ENCODE assay signal across 9 cellular contexts in genomic region chr3:148950806-148951205, GRCh38. TPM values are rescaled to one million over a fixed set of nuclear protein-coding genes. Genes with fewer than 3 reads are reported as not detected.
DNase-seq lines count a peak whose midpoint lies in the region; ATAC-seq, FAIRE-seq and TF ChIP-seq lines count a peak whose summit lies in the region.
"Had no signal": no experiment of that assay in that cellular context is flagged by ENCODE, and none has a peak within 500 bp of the region (broad histone marks: within the 10 kb centered on the region; RNA-seq: fewer than 3 reads in every experiment).

No MANE protein-coding gene starts in this region.

- no peak overlapping the region for H3K4ac ChIP-seq in H1 (replicated peaks; ENCODE audit: insufficient read length, low read depth, low read length)

- no peaks in the 10 kb centered on the region for H3F3A ChIP-seq in SK-N-SH (replicated peaks; ENCODE audit: insufficient read depth)

- DNase-seq in SK-N-SH = no peak
- peak; percentile 70 for DNase-seq in Karpas-422
- no peak for DNase-seq in H1 (ENCODE audit: low read depth in 1 of 2, low spot score in 2 of 2)
- DNase-seq in transverse colon = no peak
- DNase-seq in GM12892 (ENCODE audit: insufficient read length) = no peak
- DNase-seq in gastrocnemius medialis = no peak
- no peak for DNase-seq in NCI-H1105 (lab: John Stamatoyannopoulos, UW)

- H3K27me3 ChIP-seq in SK-N-SH (ENCODE audit: insufficient read depth) (no peaks in the 10 kb centered on the region), Karpas-422 (ENCODE audit: low read length) (no peaks in the 10 kb centered on the region), H1 (replicated peaks in 1 of 4; ENCODE audit: control insufficient read depth in 3 of 4, extremely low read depth in 1 of 4, insufficient read depth in 3 of 4, low read length in 3 of 4) (no peaks in the 10 kb centered on the region), transverse colon (no peaks in the 10 kb centered on the region), gastrocnemius medialis (no peaks in the 10 kb centered on the region)

- H2BK20ac ChIP-seq in H1 (ENCODE audit: low read length) = no peak overlapping the region

- TF ChIP-seq CTCF in SK-N-SH (IDR thresholded peaks at IDR 0.05) = peak; percentile 18; the same call in 1 of the 2 replicates
- peak in 2 of 3 experiments; percentile 49 to 66; a peak in 3 of 4 replicates for TF ChIP-seq CTCF in H1 (IDR thresholded peaks at IDR 0.05; ENCODE audit: control extremely low read depth in 1 of 3, insufficient read depth in 1 of 3, low read depth in 1 of 3, low read length in 3 of 3)
- peak in 2 of 5 experiments; percentile 7 to 9 for TF ChIP-seq CTCF in transverse colon (IDR thresholded peaks at IDR 0.05)
- no peak for TF ChIP-seq CTCF in gastrocnemius medialis (IDR thresholded peaks at IDR 0.05 in 4 of 5, conservative IDR thresholded peaks at IDR 0.05 in 1 of 5)

- no peak overlapping the region for H2BK12ac ChIP-seq in H1 (ENCODE audit: low read depth, low read length)

- H3K36me3 ChIP-seq in SK-N-SH (replicated peaks in 1 of 2; ENCODE audit: control insufficient read depth in 1 of 2, insufficient read depth in 2 of 2, low read length in 1 of 2) (no peaks in the 10 kb centered on the region), Karpas-422 (ENCODE audit: insufficient read depth, low read length) (no peaks in the 10 kb centered on the region), H1 (ENCODE audit: control insufficient read depth in 2 of 4, insufficient read depth in 4 of 4, low read length in 3 of 4) (no peaks in the 10 kb centered on the region), transverse colon (no peaks in the 10 kb centered on the region), gastrocnemius medialis (no peaks in the 10 kb centered on the region)
- H3K36me3 ChIP-seq: HAP-1 had no signal

- no peak overlapping the region for H3K27ac ChIP-seq in SK-N-SH (ENCODE audit: low read depth in 2 of 2, low read length in 1 of 2)
- H3K27ac ChIP-seq in Karpas-422 (ENCODE audit: low read length) = no peak overlapping the region
- no peak overlapping the region for H3K27ac ChIP-seq in H1 (ENCODE audit: low read depth, low read length)
- H3K27ac ChIP-seq in transverse colon = peak overlapping the region; percentile 68 to 80 (median 72)
- no peak overlapping the region for H3K27ac ChIP-seq in gastrocnemius medialis

- FAIRE-seq in H1 (lab: Jason Lieb, UNC) (peak; percentile 86), GM12892 (lab: Jason Lieb, UNC) (no peak)

- intact Hi-C loops in transverse colon (cut with DNase I; ENCODE audit: low total_unique reads) (no loop called here), gastrocnemius medialis (cut with DNase I; ENCODE audit: low total_unique reads) (loop anchor here (10.0 kb wide), 2 partner anchors 134 to 524 kb away; partner anchors contain the start of genes HLTF and TM4SF4)

- no peak overlapping the region for H4K5ac ChIP-seq in H1 (ENCODE audit: insufficient read length, low read depth, low read length)

- in situ Hi-C loops in transverse colon (cut with MboI; ENCODE audit: low pct_ligation_motif_present in 1 of 4, low pct_unique_long_range_greater_than_20kb in 1 of 4, low sequenced_read_pairs in 3 of 4) = loop anchor here in 3 of 4 donors (5.0 to 25.0 kb wide), 5 partner anchors 161 to 536 kb away; no protein-coding TSS in a partner anchor
- in situ Hi-C loops in gastrocnemius medialis (cut with MboI; ENCODE audit: low sequenced_read_pairs in 4 of 4) = loop anchor here (5.0 to 25.0 kb wide), 7 partner anchors 74 to 536 kb away; partner anchors contain the start of gene HPS3 (in 2 of the 4)

- H2AFZ ChIP-seq in SK-N-SH (ENCODE audit: low read depth) (no peak overlapping the region), Karpas-422 (ENCODE audit: low read length) (no peak overlapping the region), H1 (ENCODE audit: low read length) (no peak overlapping the region)

- H3K23me2 ChIP-seq in H1 (ENCODE audit: low read depth, low read length) = no peaks in the 10 kb centered on the region

- TF ChIP-seq RAD21 in SK-N-SH (IDR thresholded peaks at IDR 0.05; ENCODE audit: low read length) (no peak), H1 (IDR thresholded peaks at IDR 0.05 in 1 of 2, conservative IDR thresholded peaks at IDR 0.05 in 1 of 2; ENCODE audit: low read depth in 2 of 2, low read length in 2 of 2) (peak; percentile 29 to 51; a peak in 3 of 4 replicates)

- POLR2A ChIA-PET in SK-N-SH (lab: Yijun Ruan, JAX) = no interaction called here
- POLR2A ChIA-PET in H1 (lab: Charles Lee; ENCODE audit: partially characterized antibody) = no interaction called here

- no peak overlapping the region for H2BK15ac ChIP-seq in H1 (ENCODE audit: low read length)

- no peak for TF ChIP-seq POLR2A in H1 (IDR thresholded peaks at IDR 0.05; ENCODE audit: control extremely low read depth in 1 of 2, low read depth in 2 of 2, low read length in 2 of 2)
- TF ChIP-seq POLR2A in transverse colon (IDR thresholded peaks at IDR 0.05) = no peak
- no peak for TF ChIP-seq POLR2A in GM12892 (IDR thresholded peaks at IDR 0.05; ENCODE audit: low read depth, low read length)
- TF ChIP-seq POLR2A in gastrocnemius medialis (IDR thresholded peaks at IDR 0.05) = no peak

- WGBS in SK-N-SH (ENCODE audit: low lambda C conversion rate) = 71% methylated on average over 1 of the region's 1 CpG
- 75% methylated on average over 1 of the region's 1 CpG; no CpG with 5 or more reads in 1 of the 2 experiments for WGBS in H1 (ENCODE audit: extremely low coverage in 1 of 2, insufficient coverage in 1 of 2, insufficient read length in 1 of 2, insufficient replicate concordance in 2 of 2, low coverage in 1 of 2, low lambda C conversion rate in 2 of 2, missing lambda C conversion rate in 1 of 2), 2 experiments
- 67 to 73% methylated on average over 1 of the region's 1 CpG for WGBS in transverse colon (ENCODE audit: low coverage in 1 of 2), 2 donors

- H4K91ac ChIP-seq in H1 (replicated peaks; ENCODE audit: insufficient read length, low read length) = no peak overlapping the region

- H3K79me1 ChIP-seq in H1 (ENCODE audit: low read depth, low read length) = no peaks in the 10 kb centered on the region

- CTCF ChIA-PET in SK-N-SH (lab: Yijun Ruan, JAX) (interaction anchor here (0.7 to 4.0 kb wide), 5 partner anchors 41 to 570 kb away, joined by 3 to 13 read pairs (median 7); partner anchors contain the start of gene HPS3), H1 (lab: Charles Lee; ENCODE audit: partially characterized antibody) (interaction anchor here (0.6 to 12.0 kb wide), 37 partner anchors 9 to 538 kb away, joined by 3 to 189 read pairs (median 3); partner anchors contain the start of genes CPA3 and HPS3)

- no peak overlapping the region for H3K18ac ChIP-seq in H1 (ENCODE audit: extremely low read depth, low read length)

- no peak overlapping the region for H3K14ac ChIP-seq in H1 (ENCODE audit: insufficient read length)

- H3K4me1 ChIP-seq in SK-N-SH (ENCODE audit: control insufficient read depth in 1 of 2, insufficient read depth in 2 of 2, low read depth in 1 of 2, low read length in 1 of 2) (peaks cover 0 to 3% of the 10 kb centered on the region in 2 experiments; a peak in 1 of 4 replicates), Karpas-422 (ENCODE audit: low read length) (no peaks in the 10 kb centered on the region), H1 (replicated peaks in 1 of 4; ENCODE audit: control insufficient read depth in 3 of 4, insufficient read depth in 4 of 4, low read length in 3 of 4) (peaks cover 0 to 2% (median 2%) of the 10 kb centered on the region in 4 experiments; a peak in 4 of 7 replicates), transverse colon (peaks cover 3 to 16% (median 6%) of the 10 kb centered on the region in 4 donors), gastrocnemius medialis (peaks cover 8% of the 10 kb centered on the region in 2 donors)

- H4K20me1 ChIP-seq in SK-N-SH (ENCODE audit: insufficient read depth) (no peaks in the 10 kb centered on the region), Karpas-422 (ENCODE audit: insufficient read depth, low read depth, low read length) (no peaks in the 10 kb centered on the region), H1 (replicated peaks in 1 of 2; ENCODE audit: control insufficient read depth in 1 of 2, insufficient read depth in 2 of 2, low read length in 2 of 2) (no peaks in the 10 kb centered on the region)

- H2BK120ac ChIP-seq in H1 (replicated peaks; ENCODE audit: low read depth, low read length) = no peak overlapping the region

- H2AK5ac ChIP-seq in H1 (ENCODE audit: low read depth, low read length) = no peak overlapping the region

- H3K9me3 ChIP-seq in SK-N-SH (no peaks in the 10 kb centered on the region), Karpas-422 (ENCODE audit: low read length) (no peaks in the 10 kb centered on the region), H1 (ENCODE audit: insufficient read depth in 2 of 2, low read depth in 1 of 2, low read length in 1 of 2) (no peaks in the 10 kb centered on the region), transverse colon (no peaks in the 10 kb centered on the region), gastrocnemius medialis (no peaks in the 10 kb centered on the region)
- H3K9me3 ChIP-seq: HAP-1 had no signal

- ATAC-seq in SK-N-SH treated with all-trans-retinoic acid at 6 μM for 48 hours = no peak
- no peak for ATAC-seq in gastrocnemius medialis

- no peak overlapping the region for H3K23ac ChIP-seq in H1 (ENCODE audit: insufficient read length)

- H3K9ac ChIP-seq in SK-N-SH (no peak overlapping the region), Karpas-422 (ENCODE audit: low read length) (no peak overlapping the region), H1 (replicated peaks in 1 of 4; ENCODE audit: extremely low read depth in 1 of 4, low read depth in 3 of 4, low read length in 3 of 4) (no peak overlapping the region)

- H3K79me2 ChIP-seq in SK-N-SH (ENCODE audit: insufficient read depth) = no peaks in the 10 kb centered on the region
- no peaks in the 10 kb centered on the region for H3K79me2 ChIP-seq in Karpas-422 (ENCODE audit: low read length)
- H3K79me2 ChIP-seq in H1 (ENCODE audit: control insufficient read depth in 1 of 2, insufficient read depth in 2 of 2, low read length in 2 of 2) = no peaks in the 10 kb centered on the region

- TF ChIP-seq EP300 in SK-N-SH (IDR thresholded peaks at IDR 0.05; ENCODE audit: borderline replicate concordance in 1 of 2, low read depth in 1 of 2, low read length in 1 of 2) (no peak), H1 (IDR thresholded peaks at IDR 0.05; ENCODE audit: borderline replicate concordance in 1 of 2, low read depth in 2 of 2, low read length in 2 of 2) (no peak), transverse colon (IDR thresholded peaks at IDR 0.05; ENCODE audit: low read depth) (no peak)

- H3K9me2 ChIP-seq in SK-N-SH (no peaks in the 10 kb centered on the region), Karpas-422 (replicated peaks; ENCODE audit: insufficient read depth, low read length) (no peaks in the 10 kb centered on the region)

- H3K4me2 ChIP-seq in SK-N-SH (no peak overlapping the region), Karpas-422 (ENCODE audit: low read depth, low read length, poor library complexity, severe bottlenecking) (no peak overlapping the region), H1 (ENCODE audit: insufficient read depth in 1 of 2, low read depth in 2 of 2, low read length in 2 of 2) (no peak overlapping the region)

- no peak overlapping the region for H3K56ac ChIP-seq in H1 (replicated peaks; ENCODE audit: insufficient read length, low read depth, low read length)

- H3K4me3 ChIP-seq in SK-N-SH (ENCODE audit: low read depth in 2 of 2, low read length in 1 of 2) (no peak overlapping the region), Karpas-422 (ENCODE audit: low read length) (no peak overlapping the region), H1 (ENCODE audit: extremely low read depth in 1 of 4, insufficient read depth in 2 of 4, low read depth in 3 of 4, low read length in 4 of 4) (no peak overlapping the region), transverse colon (no peak overlapping the region), gastrocnemius medialis (no peak overlapping the region)
- H3K4me3 ChIP-seq: HAP-1 had no signal

- no peak overlapping the region for H4K8ac ChIP-seq in H1 (ENCODE audit: extremely low read depth, insufficient read depth, low read length)

- no peak overlapping the region for H2BK5ac ChIP-seq in H1 (ENCODE audit: low read depth, low read length)

RNA-seq across cellular contexts. Expression of gene GYG1, which starts 40.5 kb away (rescaled TPM):
- 16.8 and 21.7 TPM in 2 replicates for polyA plus RNA-seq in SK-N-SH (2012; rRNA removed)
- 21.0 and 23.2 TPM in 2 replicates for polyA plus RNA-seq in SK-N-SH (2012; cell fraction: cytosol; rRNA removed)
- 8.8 and 20.0 TPM in 2 replicates for polyA plus RNA-seq in SK-N-SH (2012; cell fraction: nucleus; rRNA removed)
- 8.4 and 18.9 TPM in 2 replicates for total RNA-seq in Karpas-422 (2014; rRNA removed; shearing (Covaris generic); ENCODE audit: low replicate concordance)
- total RNA-seq in H1 (2021; fragmentation: NEBNext Ultra II Directional; extraction: Animal tissue kit (Norgen Biotek cat#: 25700)) = 31.0 and 34.2 TPM in 2 replicates
- 14.4 and 19.4 TPM in 2 replicates for polyA plus RNA-seq in H1 (2011; rRNA removed)
- 18.8 TPM for polyA plus RNA-seq in H1 (2011; cell fraction: cytosol; rRNA removed)
- 14.0 TPM for polyA plus RNA-seq in H1 (2011; cell fraction: nucleus; rRNA removed)
- 33.1 to 37.1 TPM (median 34.0 TPM) in 4 replicates for polyA plus RNA-seq in H1 (2012, experiment 1 of 2)
- polyA plus RNA-seq in H1 (2012, experiment 2 of 2) = 9.1 TPM
- polyA plus RNA-seq in H1 (2013, experiment 1 of 2) = 29.6 TPM
- 28.7 TPM for polyA plus RNA-seq in H1 (2013, experiment 2 of 2)
- 27.1 and 28.8 TPM in 2 replicates for polyA minus RNA-seq in H1 (2011; rRNA and poly(A)+ RNA removed)
- 25.6 TPM for polyA minus RNA-seq in H1 (2011; cell fraction: cytosol; rRNA and poly(A)+ RNA removed)
- 30.7 TPM for polyA minus RNA-seq in H1 (2011; cell fraction: nucleus; rRNA and poly(A)+ RNA removed)
- 10 to 100 TPM; 19.8 to 89.8 (median 35.3) TPM for total RNA-seq in transverse colon
- polyA plus RNA-seq in GM12892 (2012; ENCODE audit: missing spikeins) = 10.7 TPM
- total RNA-seq in gastrocnemius medialis = 100 to 1,000 TPM; 298 to 526 (median 331) TPM

Comparison
In these comparisons a context has a peak if more than half of its experiments do, and no peak if none do; other contexts are left out.
1. H3K27ac ChIP-seq: peak in transverse colon (4 of 4); none in SK-N-SH (0 of 2), Karpas-422 (single experiment), H1 (single experiment) and gastrocnemius medialis (0 of 4).
2. CTCF ChIP-seq: peak in SK-N-SH (single experiment) and H1 (2 of 3); none in gastrocnemius medialis (0 of 5).
3. Of the 17 proteins assayed by ChIP-seq in both H1 and SK-N-SH: peak only in H1: RAD21; only in SK-N-SH: none; in both: CTCF; in neither: 15.